In the genomic region with DNA sequence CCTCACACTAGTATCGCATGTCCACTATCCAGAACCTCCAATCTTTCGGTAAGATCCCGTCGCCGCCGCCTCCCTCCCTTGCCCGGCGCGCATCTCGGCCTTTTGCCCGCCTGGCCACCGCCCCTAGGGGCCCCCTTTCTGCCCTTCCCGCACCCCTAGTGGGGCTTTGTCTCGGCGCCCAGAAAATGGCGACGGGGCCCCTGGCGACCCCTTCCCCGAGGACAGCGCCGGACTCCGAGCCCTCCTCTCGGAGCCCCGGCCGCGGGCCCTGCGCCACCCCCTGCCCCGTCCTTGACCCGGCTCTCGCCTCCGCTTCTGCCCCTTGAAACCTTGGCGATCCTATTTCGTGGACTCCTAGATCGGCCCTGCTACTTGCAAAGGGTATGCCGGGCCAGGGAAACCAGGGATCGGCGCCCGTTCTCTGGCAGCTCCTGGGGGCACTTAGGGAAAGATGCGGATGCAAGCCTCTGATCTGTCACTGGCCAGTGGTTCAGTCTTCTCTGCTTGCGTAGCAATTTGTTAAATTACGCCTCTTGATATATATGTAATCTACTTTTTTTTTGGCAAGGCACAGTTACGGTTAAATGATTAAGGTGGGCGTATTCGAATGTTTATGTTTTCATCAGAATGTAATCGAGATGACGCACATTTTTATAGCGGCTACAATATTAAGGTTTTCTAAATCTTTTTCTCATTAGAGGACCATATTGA, we compare ENCODE assay signal across 8 cellular contexts. TPM values are rescaled to one million over a fixed set of nuclear protein-coding genes. Genes with fewer than 3 reads are reported as not detected.
DNase-seq lines count a peak whose midpoint lies in the region; ATAC-seq and TF ChIP-seq lines count a peak whose summit lies in the region.

No MANE protein-coding gene starts in this region.

- no peak for TF ChIP-seq EP300 in tibial nerve (IDR thresholded peaks at IDR 0.05)

- H3K4me3 ChIP-seq in mucosa of stomach (ENCODE audit: low read length) (peak overlapping the region; percentile 77), tibial nerve (peak overlapping the region; percentile 84 to 99 (median 96))

- no peaks in the 10 kb centered on the region for H3K9me3 Mint-ChIP-seq in activated CD4-positive, alpha-beta memory T cell treated with anti-CD3 and anti-CD28 coated beads, Interleukin-2, amount 10 ng/mL, durations not matched to agents 7 days and 5 days

- H3K27me3 Mint-ChIP-seq in activated CD4-positive, alpha-beta memory T cell treated with anti-CD3 and anti-CD28 coated beads, Interleukin-2, amount 10 ng/mL, durations not matched to agents 7 days and 5 days: no peaks in the 10 kb centered on the region

- H3K9me3 ChIP-seq in mucosa of stomach (ENCODE audit: control insufficient read depth, low read length): no peaks in the 10 kb centered on the region
- H3K9me3 ChIP-seq in tibial nerve: no peaks in the 10 kb centered on the region

- peaks cover 28% of the 10 kb centered on the region for H3K4me1 Mint-ChIP-seq in activated CD4-positive, alpha-beta memory T cell treated with anti-CD3 and anti-CD28 coated beads, Interleukin-2, amount 10 ng/mL, durations not matched to agents 7 days and 5 days

- DNase-seq in GM10248 (ENCODE audit: extremely low spot score) (peak; percentile 51), HuH-7.5 (ENCODE audit: low spot score) (peak; percentile 16), tibial nerve (ENCODE audit: low spot score in 2 of 2) (peak in 1 of 2 donors; percentile 32), NCI-H2107 treated with DMSO at 0.1 percent for 48 hours (lab: John Stamatoyannopoulos, UW; ENCODE audit: unreplicated experiment) (no peak)
- no peak for DNase-seq in activated CD4-positive, alpha-beta memory T cell treated with anti-CD3 and anti-CD28 coated beads, Interleukin-2, amount 10 ng/mL, durations not matched to agents 7 days and 5 days

- peak overlapping the region; percentile 98 for H3K4me3 Mint-ChIP-seq in activated CD4-positive, alpha-beta memory T cell treated with anti-CD3 and anti-CD28 coated beads, Interleukin-2, amount 10 ng/mL, durations not matched to agents 7 days and 5 days

- TF ChIP-seq POLR2A in tibial nerve (IDR thresholded peaks at IDR 0.05): no peak

- 0 to 1% methylated on average over 47 of the region's 47 CpGs for WGBS in tibial nerve, 2 donors

- H3K27me3 ChIP-seq in mucosa of stomach (ENCODE audit: control insufficient read depth, insufficient read depth, low read length) (no peaks in the 10 kb centered on the region), tibial nerve (no peaks in the 10 kb centered on the region)

- peak overlapping the region; percentile 98 for H3K9ac ChIP-seq in mucosa of stomach (ENCODE audit: low read length)

- peak overlapping the region; percentile 86 to 99 (median 96) for H3K27ac ChIP-seq in tibial nerve

- no peaks in the 10 kb centered on the region for H3K36me3 ChIP-seq in mucosa of stomach (ENCODE audit: control insufficient read depth, insufficient read depth, low read length)
- peaks cover 0 to 39% (median 0%) of the 10 kb centered on the region in 3 donors for H3K36me3 ChIP-seq in tibial nerve

- peaks cover 13% of the 10 kb centered on the region for H3K4me1 ChIP-seq in mucosa of stomach (ENCODE audit: control insufficient read depth, insufficient read depth, low read length)
- H3K4me1 ChIP-seq in tibial nerve: peaks cover 0 to 46% (median 12%) of the 10 kb centered on the region in 4 donors

- POLR2A ChIA-PET in GM10248 (lab: Yijun Ruan, JAX): no interaction called here
- POLR2A ChIA-PET in activated CD4-positive, alpha-beta memory T cell treated with anti-CD3 and anti-CD28 coated beads, Interleukin-2, amount 10 ng/mL, durations not matched to agents 7 days and 5 days (lab: Charles Lee): interaction anchor here (0.6 to 3.5 kb wide), 7 partner anchors 118 to 889 kb away, joined by 3 to 17 read pairs (median 4); partner anchors contain the start of genes CTNNB1 and RPL14

- CTCF ChIA-PET in GM10248 (lab: Yijun Ruan, JAX): interaction anchor here (1.5 to 10.3 kb wide), 5 partner anchors 15 to 119 kb away, joined by 3 to 183 read pairs (median 10); no protein-coding TSS in a partner anchor
- CTCF ChIA-PET in activated CD4-positive, alpha-beta memory T cell treated with anti-CD3 and anti-CD28 coated beads, Interleukin-2, amount 10 ng/mL, durations not matched to agents 7 days and 5 days (lab: Charles Lee): interaction anchor here (1.2 to 3.7 kb wide), 4 partner anchors 10 to 119 kb away, joined by 4 to 28 read pairs (median 8); no protein-coding TSS in a partner anchor

- peak; percentile 24 for ATAC-seq in GM21576 (IDR thresholded peaks at IDR 0.05; ENCODE audit: unreplicated experiment)
- peak; percentile 14 for ATAC-seq in esophagus mucosa

- peak overlapping the region; percentile 94 for H3K27ac Mint-ChIP-seq in activated CD4-positive, alpha-beta memory T cell treated with anti-CD3 and anti-CD28 coated beads, Interleukin-2, amount 10 ng/mL, durations not matched to agents 7 days and 5 days

- no peak for TF ChIP-seq CTCF in GM10248 (IDR thresholded peaks at IDR 0.05; ENCODE audit: control extremely low read depth, extremely low read depth, low read depth, missing control alignments)
- no peak for TF ChIP-seq CTCF in tibial nerve (IDR thresholded peaks at IDR 0.05)

- peaks cover 38% of the 10 kb centered on the region for H3K36me3 Mint-ChIP-seq in activated CD4-positive, alpha-beta memory T cell treated with anti-CD3 and anti-CD28 coated beads, Interleukin-2, amount 10 ng/mL, durations not matched to agents 7 days and 5 days (ENCODE audit: low read depth)

RNA-seq across cellular contexts. Expression of gene EIF1B, which starts 0.6 kb away (rescaled TPM):
- 10 to 100 TPM; 39.2 to 41.9 TPM for total RNA-seq in activated CD4-positive, alpha-beta memory T cell treated with anti-CD3 and anti-CD28 coated beads, Interleukin-2, amount 10 ng/mL, durations not matched to agents 7 days and 5 days
- total RNA-seq in esophagus mucosa (19.5 TPM), tibial nerve (10 to 100 TPM; 24.0 to 36.9 (median 30.1) TPM)

Comparison
In these comparisons a context has a peak if more than half of its experiments do, and no peak if none do; other contexts are left out.
1. DNase-seq: peak in GM10248 (single experiment) and HuH-7.5 (single experiment); none in activated CD4-positive, alpha-beta memory T cell treated with anti-CD3 and anti-CD28 coated beads, Interleukin-2, amount 10 ng/mL, durations not matched to agents 7 days and 5 days (single experiment) and NCI-H2107 treated with DMSO at 0.1 percent for 48 hours (single experiment).